26 cellular contexts compared by ENCODE assay signal in the genomic region with DNA sequence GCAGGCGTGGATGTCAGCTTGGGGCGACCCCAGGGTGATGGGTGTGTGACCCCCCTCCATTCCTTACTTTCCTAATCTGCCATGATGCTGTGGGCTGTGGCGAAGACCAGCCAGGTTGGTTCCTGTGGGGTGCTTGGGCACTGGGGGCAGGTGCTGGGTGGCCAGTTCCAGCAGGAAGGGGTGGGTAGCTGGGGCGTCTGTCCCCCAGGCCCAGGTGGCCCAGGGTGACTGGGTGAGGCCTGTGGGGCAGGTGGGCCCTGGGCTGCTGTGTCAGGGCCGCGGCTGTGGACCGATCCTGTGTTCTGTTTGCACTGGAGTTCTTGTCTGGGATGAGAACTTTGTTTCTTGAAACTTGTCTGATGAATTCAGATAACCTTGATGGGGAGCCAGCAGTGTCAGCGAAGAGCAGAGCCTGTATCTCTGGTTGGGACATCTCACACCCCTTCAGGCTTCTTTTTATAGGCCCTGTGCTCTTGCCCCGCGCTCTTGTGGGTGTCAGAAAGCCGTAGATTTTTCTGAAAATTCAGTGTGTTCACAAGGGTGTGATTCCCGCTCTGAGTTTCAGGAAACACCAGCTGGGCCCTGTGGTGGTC. TPM values are rescaled to one million over a fixed set of nuclear protein-coding genes. Genes with fewer than 3 reads are reported as not detected.
A peak's percentile ranks its signal among the peaks of the same experiment; 100 is the strongest.
DNase-seq lines count a peak whose midpoint lies in the region; ATAC-seq and TF ChIP-seq lines count a peak whose summit lies in the region.
"Had no signal": no experiment of that assay in that cellular context is flagged by ENCODE, and none has a peak within 500 bp of the region (broad histone marks: within the 10 kb centered on the region; RNA-seq: fewer than 3 reads in every experiment).

No MANE protein-coding gene starts in this region.

- H4K20me1 ChIP-seq in BLaER1, result peaks cover 15% of the 10 kb centered on the region

- no peaks in the 10 kb centered on the region for H3K9me3 Mint-ChIP-seq in activated naive CD4-positive, alpha-beta T cell treated with anti-CD3 and anti-CD28 coated beads, Interleukin-2, amount 50 U/mL, for 24 hours
- H3K9me3 Mint-ChIP-seq in activated naive CD4-positive, alpha-beta T cell treated with anti-CD3 and anti-CD28 coated beads for 36 hours, result no peaks in the 10 kb centered on the region
- no peaks in the 10 kb centered on the region for H3K9me3 Mint-ChIP-seq in progenitor cell of endocrine pancreas (ENCODE audit: low read depth)
- H3K9me3 Mint-ChIP-seq: CD8-positive, alpha-beta T cell had no signal

- peak overlapping the region; percentile 90 for H3K4me2 ChIP-seq in BLaER1

- peak overlapping the region; percentile 54; the same call in 1 of the 2 replicates for H3K9ac ChIP-seq in BLaER1

- H3K9me3 ChIP-seq in BLaER1 (no peaks in the 10 kb centered on the region), adrenal gland (replicated peaks in 1 of 3) (no peaks in the 10 kb centered on the region)
- H3K9me3 ChIP-seq: BE2C had no signal

- H3K36me3 ChIP-seq in BLaER1 (no peaks in the 10 kb centered on the region; the same call in 1 of the 2 replicates), adrenal gland (replicated peaks in 1 of 2) (peaks cover 0 to 4% of the 10 kb centered on the region in 2 donors)
- H3K36me3 ChIP-seq: BE2C had no signal

- intact Hi-C loops in activated naive CD4-positive, alpha-beta T cell treated with anti-CD3 and anti-CD28 coated beads for 36 hours (cut with micrococcal nuclease), result loop anchor here (5.0 to 10.0 kb wide), 2 partner anchors 78 to 269 kb away; no protein-coding TSS in a partner anchor
- intact Hi-C loops in adrenal gland (cut with DNase I), result no loop called here

- DNase-seq in activated naive CD4-positive, alpha-beta T cell treated with anti-CD3 and anti-CD28 coated beads for 36 hours, result no peak
- DNase-seq in adrenal gland, result peak in 5 of 7 donors; percentile 48 to 67 (median 58)
- DNase-seq in progenitor cell of endocrine pancreas (ENCODE audit: low spot score, unreplicated experiment), result no peak
- DNase-seq: BE2C; CD8-positive, alpha-beta T cell; DMS53; EL; IMR-90; Karpas-422; NCI-H1092; NCI-H1436 treated with DMSO at 0.1 percent for 48 hours; NCI-H2081; NK-92 treated with Interleukin-12 subunit alpha and Interleukin-12 subunit beta, amount 100 ng/mL, for 24 hours; SIG-M5 had no signal

- H3K36me3 Mint-ChIP-seq in activated naive CD4-positive, alpha-beta T cell treated with anti-CD3 and anti-CD28 coated beads, Interleukin-2, amount 50 U/mL, for 24 hours, result peaks cover 1% of the 10 kb centered on the region
- H3K36me3 Mint-ChIP-seq in activated naive CD4-positive, alpha-beta T cell treated with anti-CD3 and anti-CD28 coated beads for 36 hours (ENCODE audit: low read depth), result no peaks in the 10 kb centered on the region
- peaks cover 4% of the 10 kb centered on the region for H3K36me3 Mint-ChIP-seq in progenitor cell of endocrine pancreas (ENCODE audit: insufficient read depth)

- no peak overlapping the region for H3K4me3 Mint-ChIP-seq in activated naive CD4-positive, alpha-beta T cell treated with anti-CD3 and anti-CD28 coated beads, Interleukin-2, amount 50 U/mL, for 24 hours
- no peak overlapping the region for H3K4me3 Mint-ChIP-seq in activated naive CD4-positive, alpha-beta T cell treated with anti-CD3 and anti-CD28 coated beads for 36 hours
- H3K4me3 Mint-ChIP-seq in progenitor cell of endocrine pancreas (ENCODE audit: low read depth), result peak overlapping the region; percentile 23
- H3K4me3 Mint-ChIP-seq: CD8-positive, alpha-beta T cell had no signal

- peaks cover 92% of the 10 kb centered on the region for H3K4me1 ChIP-seq in BLaER1
- H3K4me1 ChIP-seq in adrenal gland (replicated peaks in 1 of 2), result peaks cover 13 to 25% of the 10 kb centered on the region in 2 donors
- H3K4me1 ChIP-seq: BE2C had no signal

- H3K27me3 Mint-ChIP-seq in activated naive CD4-positive, alpha-beta T cell treated with anti-CD3 and anti-CD28 coated beads, Interleukin-2, amount 50 U/mL, for 24 hours, result no peaks in the 10 kb centered on the region
- H3K27me3 Mint-ChIP-seq in activated naive CD4-positive, alpha-beta T cell treated with anti-CD3 and anti-CD28 coated beads for 36 hours (ENCODE audit: low read depth), result peaks cover 4% of the 10 kb centered on the region
- no peaks in the 10 kb centered on the region for H3K27me3 Mint-ChIP-seq in progenitor cell of endocrine pancreas

- peak overlapping the region; percentile 79 for H3K27ac Mint-ChIP-seq in activated naive CD4-positive, alpha-beta T cell treated with anti-CD3 and anti-CD28 coated beads, Interleukin-2, amount 50 U/mL, for 24 hours
- H3K27ac Mint-ChIP-seq in activated naive CD4-positive, alpha-beta T cell treated with anti-CD3 and anti-CD28 coated beads for 36 hours, result no peak overlapping the region
- H3K27ac Mint-ChIP-seq in progenitor cell of endocrine pancreas, result peak overlapping the region; percentile 74
- H3K27ac Mint-ChIP-seq: CD8-positive, alpha-beta T cell had no signal

- no peak for TF ChIP-seq POLR2A in adrenal gland (IDR thresholded peaks at IDR 0.05)

- no peak for TF ChIP-seq CTCF in adrenal gland (IDR thresholded peaks at IDR 0.05)
- TF ChIP-seq CTCF in progenitor cell of endocrine pancreas (IDR thresholded peaks at IDR 0.05; ENCODE audit: unreplicated experiment), result no peak

- peak overlapping the region; percentile 76 for H3K27ac ChIP-seq in BLaER1
- peak overlapping the region in 3 of 5 donors; percentile 3 to 71 (median 13) for H3K27ac ChIP-seq in adrenal gland
- H3K27ac ChIP-seq: HL-60 had no signal

- H3K4me3 ChIP-seq in BLaER1, result 0 out of 2 replicates have a peak overlapping the region, but pooled peaks have one; percentile 11
- H3K4me3 ChIP-seq in adrenal gland, result no peak overlapping the region

- peaks cover 17% of the 10 kb centered on the region for H3K4me1 Mint-ChIP-seq in activated naive CD4-positive, alpha-beta T cell treated with anti-CD3 and anti-CD28 coated beads, Interleukin-2, amount 50 U/mL, for 24 hours
- peaks cover 5% of the 10 kb centered on the region for H3K4me1 Mint-ChIP-seq in activated naive CD4-positive, alpha-beta T cell treated with anti-CD3 and anti-CD28 coated beads for 36 hours (ENCODE audit: low read depth)
- H3K4me1 Mint-ChIP-seq in progenitor cell of endocrine pancreas (ENCODE audit: low read depth), result peaks cover 9% of the 10 kb centered on the region

- no peak for ATAC-seq in HG02852 (IDR thresholded peaks at IDR 0.05; ENCODE audit: unreplicated experiment)
- ATAC-seq in GM21529 (IDR thresholded peaks at IDR 0.05; ENCODE audit: unreplicated experiment), result no peak
- ATAC-seq: CD8-positive, alpha-beta T cell; SK-N-SH treated with all-trans-retinoic acid at 6 μM for 48 hours had no signal

- CTCF ChIA-PET in activated naive CD4-positive, alpha-beta T cell treated with anti-CD3 and anti-CD28 coated beads for 36 hours (lab: Charles Lee), result interaction anchor here (2.2 kb wide), 1 partner anchor 9 kb away, joined by 5 read pairs; no protein-coding TSS in a partner anchor

- H3K27me3 ChIP-seq in BLaER1 (peaks cover 38% of the 10 kb centered on the region), adrenal gland (no peaks in the 10 kb centered on the region)

- 63 to 87% (median 64%) methylated on average over 5 to 12 of the region's 12 CpGs for WGBS in adrenal gland, 4 donors

RNA-seq across cellular contexts. Expression of gene PRKCZ, which starts 3.7 kb away (rescaled TPM):
- total RNA-seq in activated naive CD4-positive, alpha-beta T cell treated with anti-CD3 and anti-CD28 coated beads for 36 hours, result 1 to 10 TPM; 6.8 to 7.0 TPM
- total RNA-seq in adrenal gland (10 to 100 TPM; 20.6 to 39.2 (median 25.4) TPM), progenitor cell of endocrine pancreas (71.5 and 78.0 TPM in 2 replicates)
- 10 to 100 TPM; 16.3 to 50.5 (median 34.5) TPM for polyA plus RNA-seq in adrenal gland
- total RNA-seq: HT1080 had no signal

RNA-seq across cellular contexts. Expression of gene GABRD, which starts 34.7 kb away (rescaled TPM):
- not detected for total RNA-seq in activated naive CD4-positive, alpha-beta T cell treated with anti-CD3 and anti-CD28 coated beads for 36 hours
- total RNA-seq in adrenal gland, result 1 to 10 TPM in 7 of 8 donors, not detected in 1; 1.2 to 4.4 (median 3.0) TPM
- polyA plus RNA-seq in adrenal gland, result 1 to 10 TPM in 2 of 3 donors, under 1 TPM in 1; 0.75 to 6.6 (median 5.2) TPM
- total RNA-seq in progenitor cell of endocrine pancreas, result not detected in 2 replicates
- total RNA-seq: HT1080, IMR-90, MCF 10A, NCI-H460, OCI-LY7 had no signal
- polyA plus RNA-seq: IMR-90 had no signal

RNA-seq across cellular contexts. Expression of gene CFAP74, which starts 50.3 kb away (rescaled TPM):
- not detected for total RNA-seq in activated naive CD4-positive, alpha-beta T cell treated with anti-CD3 and anti-CD28 coated beads for 36 hours
- total RNA-seq in adrenal gland (1 to 10 TPM in 6 of 8 donors, under 1 TPM in 1, not detected in 1; 0.11 to 7.6 (median 2.8) TPM), progenitor cell of endocrine pancreas (0.36 and 0.93 TPM in 2 replicates)
- polyA plus RNA-seq in adrenal gland, result 1 to 10 TPM in 2 of 3 donors, under 1 TPM in 1; 0.88 to 6.0 (median 4.0) TPM
- total RNA-seq: A172; CD8-positive, alpha-beta T cell; H4; HT1080; IMR-90; MCF 10A; NCI-H460; OCI-LY7 had no signal
- polyA plus RNA-seq: IMR-90 had no signal

Comparison
In these comparisons a context has a peak if more than half of its experiments do, and no peak if none do; other contexts are left out.
1. DNase-seq: peak in adrenal gland (5 of 7); none in activated naive CD4-positive, alpha-beta T cell treated with anti-CD3 and anti-CD28 coated beads for 36 hours (single experiment) and progenitor cell of endocrine pancreas (single experiment).